ENCODE assay signal across 7 cellular contexts in genomic region chr3:32685604-32686185, GRCh38. TPM values are rescaled to one million over a fixed set of nuclear protein-coding genes. Genes with fewer than 3 reads are reported as not detected.
DNase-seq lines count a peak whose midpoint lies in the region; ATAC-seq and TF ChIP-seq lines count a peak whose summit lies in the region.

No MANE protein-coding gene starts in this region.

- peaks cover 6% of the 10 kb centered on the region for H3K4me1 ChIP-seq in hepatocyte (ENCODE audit: insufficient read depth)

- no peaks in the 10 kb centered on the region for H3K9me2 ChIP-seq in hepatocyte (replicated peaks; ENCODE audit: insufficient read depth)

- H3K4me2 ChIP-seq in hepatocyte, result peak overlapping the region; percentile 87

- H2AFZ ChIP-seq in hepatocyte, result peak overlapping the region; percentile 72

- H3K27ac ChIP-seq in hepatocyte (peak overlapping the region; percentile 83), skin epidermis (peak overlapping the region; percentile 48 to 90 (median 83))

- H4K20me1 ChIP-seq in hepatocyte (ENCODE audit: insufficient read depth, poor library complexity, severe bottlenecking), result no peaks in the 10 kb centered on the region

- peaks cover 48% of the 10 kb centered on the region for H3K79me2 ChIP-seq in hepatocyte

- ATAC-seq in GM18502 (IDR thresholded peaks at IDR 0.05; ENCODE audit: poor library complexity, unreplicated experiment) (peak; percentile 11), HG02870 (IDR thresholded peaks at IDR 0.05; ENCODE audit: unreplicated experiment) (peak; percentile 3)

- no peaks in the 10 kb centered on the region for H3K9me3 ChIP-seq in hepatocyte (ENCODE audit: low read depth)

- no peaks in the 10 kb centered on the region for H3K27me3 ChIP-seq in hepatocyte

- WGBS in hepatocyte (ENCODE audit: low lambda C conversion rate, missing lambda C conversion rate), result 12% methylated on average over 20 of the region's 20 CpGs

- no peak for TF ChIP-seq CTCF in WI38 (IDR thresholded peaks at IDR 0.05; ENCODE audit: low read depth, low read length)
- no peak for TF ChIP-seq CTCF in hepatocyte (IDR thresholded peaks at IDR 0.05; ENCODE audit: poor library complexity)

- no peak for DNase-seq in hepatocyte (ENCODE audit: low spot score)
- DNase-seq in activated CD4-positive, CD25-positive, alpha-beta regulatory T cell treated with anti-CD3 and anti-CD28 coated beads, Interleukin-2, amount 50 U/mL, for 72 hours, result no peak
- DNase-seq in MV-4-11 (lab: John Stamatoyannopoulos, UW), result no peak

- H3K36me3 ChIP-seq in hepatocyte (replicated peaks; ENCODE audit: insufficient read depth, low read depth), result no peaks in the 10 kb centered on the region

- H3K4me3 ChIP-seq in WI38 (ENCODE audit: low read depth, low read length) (peak overlapping the region; percentile 90), hepatocyte (peak overlapping the region; percentile 80), skin epidermis (peak overlapping the region; percentile 72 to 95 (median 91))

RNA-seq across cellular contexts. Expression of gene CNOT10, which starts 0.7 kb away (rescaled TPM):
- 24.5 and 31.9 TPM in 2 replicates for total RNA-seq in hepatocyte
- 14.7 and 21.3 TPM in 2 replicates for polyA plus RNA-seq in hepatocyte
